ENCODE assay signal across 1 cellular context in the genomic region with DNA sequence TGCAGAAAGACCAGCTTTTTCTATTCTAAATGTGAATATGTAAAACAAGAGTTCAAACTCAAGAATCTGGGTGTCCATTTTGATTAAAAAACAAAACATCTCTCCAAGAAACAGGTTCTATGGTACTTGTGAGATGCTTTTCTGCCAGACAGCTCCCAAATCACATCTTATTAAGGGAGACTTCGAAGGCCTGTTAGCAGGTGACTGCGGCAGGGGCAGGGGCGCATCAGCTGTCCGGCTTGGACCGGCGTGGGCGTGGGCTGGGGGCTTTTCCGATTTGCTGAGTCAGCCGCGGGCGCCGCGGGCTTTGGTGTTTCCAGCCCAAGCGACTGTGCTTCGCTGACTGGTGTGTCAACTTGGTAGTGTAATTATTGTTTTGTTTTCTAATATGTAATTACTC.
TF ChIP-seq lines count a peak whose summit lies in the region.

No MANE protein-coding gene starts in this region.

TF ChIP-seq in HepG2, 621 proteins besides CTCF, POLR2A, EP300 and RAD21 (continued from another document):
- TF ChIP-seq MTA1 (CRISPR knock-in tag; IDR thresholded peaks at IDR 0.05; ENCODE audit: borderline replicate concordance), result no peak
- no peak for TF ChIP-seq ARNT (IDR thresholded peaks at IDR 0.05)
- TF ChIP-seq MAFF (IDR thresholded peaks at IDR 0.05; ENCODE audit: low read depth, low read length), result peak; percentile 31; the same call in 1 of the 2 replicates
- no peak for TF ChIP-seq RFX3 (CRISPR knock-in tag; IDR thresholded peaks at IDR 0.05)
- no peak for TF ChIP-seq GTF3A (CRISPR knock-in tag; conservative IDR thresholded peaks at IDR 0.05)
- TF ChIP-seq RFXANK (CRISPR knock-in tag; IDR thresholded peaks at IDR 0.05), result no peak
- no peak for TF ChIP-seq ISL2 (CRISPR knock-in tag; IDR thresholded peaks at IDR 0.05)
- no peak for TF ChIP-seq ZKSCAN8 (CRISPR knock-in tag; IDR thresholded peaks at IDR 0.05; ENCODE audit: borderline replicate concordance)
- TF ChIP-seq MAZ (IDR thresholded peaks at IDR 0.05; ENCODE audit: borderline replicate concordance, low read depth, low read length), result no peak
- TF ChIP-seq MAZ (CRISPR knock-in tag; IDR thresholded peaks at IDR 0.05; ENCODE audit: low read depth), result no peak
- TF ChIP-seq ZNF605 (CRISPR knock-in tag; IDR thresholded peaks at IDR 0.05), result no peak
- no peak for TF ChIP-seq ZNF264 (CRISPR knock-in tag; IDR thresholded peaks at IDR 0.05)
- TF ChIP-seq ZNF251 (CRISPR knock-in tag; IDR thresholded peaks at IDR 0.05), result no peak
- no peak for TF ChIP-seq PCBP2 (optimal IDR thresholded peaks at IDR 0.05; ENCODE audit: low read depth, low read length, poor library complexity, severe bottlenecking)
- TF ChIP-seq NRL (CRISPR knock-in tag; IDR thresholded peaks at IDR 0.05; ENCODE audit: borderline replicate concordance), result no peak
- TF ChIP-seq KDM3A (CRISPR knock-in tag; IDR thresholded peaks at IDR 0.05; ENCODE audit: low read depth), result no peak
- TF ChIP-seq TGIF2 (CRISPR knock-in tag; IDR thresholded peaks at IDR 0.05), result no peak
- no peak for TF ChIP-seq FOXA3 (CRISPR knock-in tag; IDR thresholded peaks at IDR 0.05)
TF ChIP-seq in HepG2: peak in this region for 2.
